ENCODE assay signal across 20 cellular contexts in genomic region chr12:75578546-75578945, GRCh38.
DNase-seq lines count a peak whose midpoint lies in the region; ATAC-seq and TF ChIP-seq lines count a peak whose summit lies in the region.
"Had no signal": no experiment of that assay in that cellular context is flagged by ENCODE, and none has a peak within 500 bp of the region (broad histone marks: within the 10 kb centered on the region; RNA-seq: fewer than 3 reads in every experiment).

No MANE protein-coding gene starts in this region.

- DNase-seq in DMS153 (lab: John Stamatoyannopoulos, UW) (peak; percentile 54), DMS153 treated with DMSO at 0.1 percent for 48 hours (lab: John Stamatoyannopoulos, UW; ENCODE audit: unreplicated experiment) (no peak), NCI-H1930 (lab: John Stamatoyannopoulos, UW) (peak; percentile 9 to 64), NCI-H774 (lab: John Stamatoyannopoulos, UW) (peak; percentile 49), SW480 (ENCODE audit: low spot score) (no peak), NCI-H1105 treated with DMSO at 0.1 percent for 48 hours (lab: John Stamatoyannopoulos, UW) (no peak)
- DNase-seq: Calu3; CD4-positive, CD25-positive, alpha-beta regulatory T cell; DND-41; HFFc6; KG1; NCI-H1048; NCI-H187 treated with DMSO at 0.1 percent for 48 hours; NCI-H526 treated with DMSO at 0.1 percent for 48 hours; SK-N-SH; T-helper 1 cell had no signal

- 37% methylated on average over 2 of the region's 2 CpGs for WGBS in liver

- H3K4me3 ChIP-seq in liver (ENCODE audit: low read depth in 1 of 3, low read length in 3 of 3), result no peak overlapping the region
- H3K4me3 ChIP-seq: GM12878 had no signal

- H3K9ac ChIP-seq in liver (ENCODE audit: low read depth in 1 of 2, low read length in 2 of 2), result no peak overlapping the region
- H3K9ac ChIP-seq: SK-N-SH had no signal

- no peak overlapping the region for H3K27ac ChIP-seq in liver (ENCODE audit: low read depth in 1 of 2, low read length in 2 of 2)
- H3K27ac ChIP-seq: 22Rv1 had no signal

- no peak for TF ChIP-seq RAD21 in liver (IDR thresholded peaks at IDR 0.05)

- H3K9me3 ChIP-seq in liver (ENCODE audit: control insufficient read depth in 4 of 4, low read length in 3 of 4), result no peaks in the 10 kb centered on the region
- H3K9me3 ChIP-seq: SK-N-SH had no signal

- ATAC-seq in GM18870 (IDR thresholded peaks at IDR 0.05; ENCODE audit: unreplicated experiment), result no peak
- ATAC-seq: GM12878 had no signal

- peaks cover 0 to 4% (median 2%) of the 10 kb centered on the region in 4 donors for H3K4me1 ChIP-seq in liver (ENCODE audit: control insufficient read depth in 4 of 4, insufficient read depth in 4 of 4, low read length in 3 of 4)

- no peaks in the 10 kb centered on the region for H3K27me3 ChIP-seq in liver (ENCODE audit: control insufficient read depth in 4 of 4, insufficient read depth in 4 of 4, low read length in 3 of 4)

- no peaks in the 10 kb centered on the region for H3K36me3 ChIP-seq in liver (ENCODE audit: control insufficient read depth in 4 of 4, insufficient read depth in 3 of 4, low read depth in 1 of 4, low read length in 3 of 4)

- no peak for TF ChIP-seq CTCF in liver (IDR thresholded peaks at IDR 0.05; ENCODE audit: low read depth, low read length, missing input control)

TF ChIP-seq in liver, 16 proteins besides CTCF, POLR2A, EP300 and RAD21:
- TF ChIP-seq SP1 (IDR thresholded peaks at IDR 0.05) (no peak), FOXA2 (IDR thresholded peaks at IDR 0.05) (peak; percentile 16), HNF4A (conservative IDR thresholded peaks at IDR 0.05) (peak; percentile 10 to 38), YY1 (IDR thresholded peaks at IDR 0.05) (no peak), FOXA1 (IDR thresholded peaks at IDR 0.05) (no peak)
TF ChIP-seq in liver: peak in this region for 2.

Comparison
In these comparisons a context has a peak if more than half of its experiments do, and no peak if none do; other contexts are left out.
1. DNase-seq: peak in DMS153 (single experiment), NCI-H1930 (2 of 2) and NCI-H774 (single experiment); none in DMS153 treated with DMSO at 0.1 percent for 48 hours (single experiment), SW480 (single experiment) and NCI-H1105 treated with DMSO at 0.1 percent for 48 hours (single experiment).